18 cellular contexts compared by ENCODE assay signal in genomic region chr3:133880287-133880686, GRCh38. TPM values are rescaled to one million over a fixed set of nuclear protein-coding genes. Genes with fewer than 3 reads are reported as not detected.
DNase-seq lines count a peak whose midpoint lies in the region; ATAC-seq, FAIRE-seq and TF ChIP-seq lines count a peak whose summit lies in the region.
"Had no signal": no experiment of that assay in that cellular context is flagged by ENCODE, and none has a peak within 500 bp of the region (broad histone marks: within the 10 kb centered on the region; RNA-seq: fewer than 3 reads in every experiment).

No MANE protein-coding gene starts in this region.

- FAIRE-seq in H54 (lab: Jason Lieb, UNC), result no peak

- no peak overlapping the region for H3K27ac ChIP-seq in CD8-positive, alpha-beta T cell (ENCODE audit: low read depth, low read length)
- H3K27ac ChIP-seq: VCaP had no signal

- POLR2A ChIA-PET in CD8-positive, alpha-beta T cell (lab: Charles Lee), result no interaction called here

- H3K9me3 ChIP-seq in CD8-positive, alpha-beta T cell (ENCODE audit: low read length), result no peaks in the 10 kb centered on the region
- H3K9me3 ChIP-seq: SK-N-SH had no signal

- CTCF ChIA-PET in CD8-positive, alpha-beta T cell (lab: Charles Lee), result no interaction called here

- H3K27me3 Mint-ChIP-seq in CD8-positive, alpha-beta T cell (ENCODE audit: low read depth), result peaks cover 8% of the 10 kb centered on the region
- H3K27me3 Mint-ChIP-seq in activated naive CD8-positive, alpha-beta T cell treated with anti-CD3 and anti-CD28 coated beads, Interleukin-2, amount 50 U/mL, for 24 hours, result no peaks in the 10 kb centered on the region
- H3K27me3 Mint-ChIP-seq: brain had no signal

- H3K4me3 ChIP-seq in CD8-positive, alpha-beta T cell (ENCODE audit: low read depth, low read length), result no peak overlapping the region

- peaks cover 17% of the 10 kb centered on the region for H3K4me1 Mint-ChIP-seq in CD8-positive, alpha-beta T cell (ENCODE audit: low read depth)
- H3K4me1 Mint-ChIP-seq in activated naive CD8-positive, alpha-beta T cell treated with anti-CD3 and anti-CD28 coated beads, Interleukin-2, amount 50 U/mL, for 24 hours, result peaks cover 12% of the 10 kb centered on the region
- H3K4me1 Mint-ChIP-seq: B cell had no signal

- peak in 1 of 7 experiments; percentile 27 for DNase-seq in CD8-positive, alpha-beta T cell
- no peak for DNase-seq in activated naive CD8-positive, alpha-beta T cell treated with anti-CD3 and anti-CD28 coated beads, Interleukin-2, amount 50 U/mL, for 24 hours
- no peak for DNase-seq in H54 (ENCODE audit: insufficient read length, low spot score)
- no peak for DNase-seq in COLO829 (ENCODE audit: low spot score)
- DNase-seq in NCI-H2227 treated with DMSO at 0.1 percent for 48 hours (lab: John Stamatoyannopoulos, UW), result no peak
- DNase-seq: DMS 273 treated with DMSO at 0.1 percent for 48 hours; H7; naive thymus-derived CD8-positive, alpha-beta T cell; NCI-H1048; retina; SK-N-SH; stimulated activated CD4-positive, alpha-beta T cell treated with anti-CD3 and anti-CD28 coated beads, Interleukin-2, amount 100 ng/mL, for 24 hours had no signal

- no peaks in the 10 kb centered on the region for H3K36me3 ChIP-seq in CD8-positive, alpha-beta T cell (ENCODE audit: insufficient read depth, low read length)

- no peaks in the 10 kb centered on the region for H3K36me3 Mint-ChIP-seq in CD8-positive, alpha-beta T cell
- H3K36me3 Mint-ChIP-seq in activated naive CD8-positive, alpha-beta T cell treated with anti-CD3 and anti-CD28 coated beads, Interleukin-2, amount 50 U/mL, for 24 hours (ENCODE audit: low read depth), result no peaks in the 10 kb centered on the region

- TF ChIP-seq CTCF in CD8-positive, alpha-beta T cell (IDR thresholded peaks at IDR 0.05), result no peak

- H3K27ac Mint-ChIP-seq in CD8-positive, alpha-beta T cell, result no peak overlapping the region
- no peak overlapping the region for H3K27ac Mint-ChIP-seq in activated naive CD8-positive, alpha-beta T cell treated with anti-CD3 and anti-CD28 coated beads, Interleukin-2, amount 50 U/mL, for 24 hours
- H3K27ac Mint-ChIP-seq: B cell, brain had no signal

- H3K27me3 ChIP-seq in CD8-positive, alpha-beta T cell (ENCODE audit: insufficient read depth, low read length), result no peaks in the 10 kb centered on the region

- peak; percentile 42 for ATAC-seq in CD8-positive, alpha-beta T cell
- ATAC-seq in GM18511 (IDR thresholded peaks at IDR 0.05; ENCODE audit: unreplicated experiment), result peak; percentile 70
- ATAC-seq in HG02885 (IDR thresholded peaks at IDR 0.05; ENCODE audit: poor library complexity, unreplicated experiment), result peak; percentile 78
- peak; percentile 25 for ATAC-seq in activated naive CD8-positive, alpha-beta T cell treated with anti-CD3 and anti-CD28 coated beads, Interleukin-2, amount 50 U/mL, for 24 hours
- no peak for ATAC-seq in GM21367 (IDR thresholded peaks at IDR 0.05; ENCODE audit: unreplicated experiment)
- ATAC-seq: naive thymus-derived CD8-positive, alpha-beta T cell had no signal

- TF ChIP-seq POLR2A in H54 (IDR thresholded peaks at IDR 0.05; ENCODE audit: low read depth, low read length), result no peak

- peaks cover 18% of the 10 kb centered on the region for H3K9me3 Mint-ChIP-seq in CD8-positive, alpha-beta T cell
- peaks cover 14% of the 10 kb centered on the region for H3K9me3 Mint-ChIP-seq in activated naive CD8-positive, alpha-beta T cell treated with anti-CD3 and anti-CD28 coated beads, Interleukin-2, amount 50 U/mL, for 24 hours

- peaks cover 4% of the 10 kb centered on the region for H3K4me1 ChIP-seq in CD8-positive, alpha-beta T cell (ENCODE audit: insufficient read depth, low read length)

- intact Hi-C loops in CD8-positive, alpha-beta T cell (cut with DNase I, micrococcal nuclease), result no loop called here

- no peak overlapping the region for H3K4me3 Mint-ChIP-seq in CD8-positive, alpha-beta T cell
- no peak overlapping the region for H3K4me3 Mint-ChIP-seq in activated naive CD8-positive, alpha-beta T cell treated with anti-CD3 and anti-CD28 coated beads, Interleukin-2, amount 50 U/mL, for 24 hours
- H3K4me3 Mint-ChIP-seq: B cell; brain; naive thymus-derived CD8-positive, alpha-beta T cell had no signal

RNA-seq across cellular contexts. Expression of gene RAB6B, which starts 15.4 kb away (rescaled TPM):
- total RNA-seq in CD8-positive, alpha-beta T cell, result 1 to 10 TPM; 1.1 to 1.3 TPM
- total RNA-seq: B cell; naive thymus-derived CD8-positive, alpha-beta T cell had no signal
